Comparison of ENCODE assay signal across 9 cellular contexts in genomic region chr15:70348581-70349344, GRCh38.
A peak's percentile ranks its signal among the peaks of the same experiment; 100 is the strongest.
DNase-seq lines count a peak whose midpoint lies in the region; ATAC-seq and TF ChIP-seq lines count a peak whose summit lies in the region.
"Had no signal": no experiment of that assay in that cellular context is flagged by ENCODE, and none has a peak within 500 bp of the region (broad histone marks: within the 10 kb centered on the region; RNA-seq: fewer than 3 reads in every experiment).

No MANE protein-coding gene starts in this region.

- DNase-seq in ELF-1 (ENCODE audit: low read depth, low spot score) (peak; percentile 70), NOMO-1 (lab: John Stamatoyannopoulos, UW; ENCODE audit: unreplicated experiment in 2 of 2) (peak; percentile 94), fibroblast of pulmonary artery (ENCODE audit: low read depth) (peak; percentile 56), pons (ENCODE audit: low spot score) (peak; percentile 75), AG08396 (ENCODE audit: low spot score) (no peak), neuronal stem cell (ENCODE audit: low spot score) (no peak), NCI-H1694 treated with DMSO at 0.1 percent for 48 hours (lab: John Stamatoyannopoulos, UW) (no peak)

- no peaks in the 10 kb centered on the region for H3K27me3 ChIP-seq in neuronal stem cell (ENCODE audit: control insufficient read depth in 3 of 3, insufficient read depth in 3 of 3, low read depth in 1 of 3, low read length in 3 of 3)

- WGBS in neuronal stem cell (ENCODE audit: extremely low coverage in 2 of 2, insufficient read length in 2 of 2, insufficient replicate concordance in 1 of 2), 2 donors, result no CpG with 5 or more reads among the region's 17 CpGs

- H3K23ac ChIP-seq in neuronal stem cell (ENCODE audit: low read depth, low read length, poor library complexity), result no peak overlapping the region

- H3K9ac ChIP-seq in neuronal stem cell (ENCODE audit: low read depth, low read length, poor library complexity), result no peak overlapping the region

- no peak overlapping the region for H3K4me3 ChIP-seq in fibroblast of pulmonary artery (replicated peaks; ENCODE audit: low read depth, low read length)
- no peak overlapping the region for H3K4me3 ChIP-seq in neuronal stem cell (ENCODE audit: low read length in 2 of 2)

- H2AFZ ChIP-seq in neuronal stem cell (ENCODE audit: low read length), result no peak overlapping the region

- no peaks in the 10 kb centered on the region for H3K4me1 ChIP-seq in neuronal stem cell (ENCODE audit: control insufficient read depth in 2 of 2, insufficient read depth in 1 of 2, low read depth in 1 of 2, low read length in 2 of 2)

- no peak overlapping the region for H2AK5ac ChIP-seq in neuronal stem cell (ENCODE audit: low read depth, low read length)

- no peak for ATAC-seq in GM18505 (IDR thresholded peaks at IDR 0.05; ENCODE audit: unreplicated experiment)
- ATAC-seq: T-cell had no signal

- no peak overlapping the region for H3K27ac ChIP-seq in neuronal stem cell (replicated peaks; ENCODE audit: low read length)

- H3K79me1 ChIP-seq in neuronal stem cell (ENCODE audit: low read depth, low read length), result no peaks in the 10 kb centered on the region

- no peak overlapping the region for H2BK5ac ChIP-seq in neuronal stem cell (ENCODE audit: low read length)

- no peak for TF ChIP-seq POLR2A in GM18505 (IDR thresholded peaks at IDR 0.05; ENCODE audit: borderline replicate concordance, extremely low read depth, insufficient read depth, insufficient read length)

- H2BK12ac ChIP-seq in neuronal stem cell (ENCODE audit: low read length), result no peak overlapping the region

- no peak overlapping the region for H2BK120ac ChIP-seq in neuronal stem cell (ENCODE audit: low read depth, low read length)

- no peak overlapping the region for H2BK15ac ChIP-seq in neuronal stem cell (ENCODE audit: low read length)

- no peak overlapping the region for H4K91ac ChIP-seq in neuronal stem cell (ENCODE audit: low read depth, low read length, poor library complexity)

- H3K9me3 ChIP-seq in neuronal stem cell (replicated peaks in 1 of 2; ENCODE audit: control insufficient read depth in 2 of 2, insufficient read depth in 1 of 2, low read depth in 1 of 2, low read length in 2 of 2), result no peaks in the 10 kb centered on the region

- TF ChIP-seq CTCF in fibroblast of pulmonary artery (IDR thresholded peaks at IDR 0.05; ENCODE audit: low read length, missing control alignments), result no peak

- no peaks in the 10 kb centered on the region for H3K36me3 ChIP-seq in neuronal stem cell (replicated peaks in 1 of 2; ENCODE audit: control insufficient read depth in 2 of 2, insufficient read depth in 2 of 2, low read length in 2 of 2)

- no peak overlapping the region for H3K4ac ChIP-seq in neuronal stem cell (ENCODE audit: low read length)

- no peak overlapping the region for H3K14ac ChIP-seq in neuronal stem cell (ENCODE audit: low read length)

- H3K18ac ChIP-seq in neuronal stem cell (ENCODE audit: low read length), result no peak overlapping the region

- H4K8ac ChIP-seq in neuronal stem cell (ENCODE audit: low read depth, low read length), result no peak overlapping the region

- H3K4me2 ChIP-seq in neuronal stem cell (ENCODE audit: insufficient read depth, low read length, poor library complexity, severe bottlenecking), result no peak overlapping the region

Comparison
In these comparisons a context has a peak if more than half of its experiments do, and no peak if none do; other contexts are left out.
1. DNase-seq: peak in ELF-1 (single experiment), NOMO-1 (2 of 2), fibroblast of pulmonary artery (single experiment) and pons (single experiment); none in AG08396 (single experiment), neuronal stem cell (single experiment) and NCI-H1694 treated with DMSO at 0.1 percent for 48 hours (single experiment).